In the genomic region with DNA sequence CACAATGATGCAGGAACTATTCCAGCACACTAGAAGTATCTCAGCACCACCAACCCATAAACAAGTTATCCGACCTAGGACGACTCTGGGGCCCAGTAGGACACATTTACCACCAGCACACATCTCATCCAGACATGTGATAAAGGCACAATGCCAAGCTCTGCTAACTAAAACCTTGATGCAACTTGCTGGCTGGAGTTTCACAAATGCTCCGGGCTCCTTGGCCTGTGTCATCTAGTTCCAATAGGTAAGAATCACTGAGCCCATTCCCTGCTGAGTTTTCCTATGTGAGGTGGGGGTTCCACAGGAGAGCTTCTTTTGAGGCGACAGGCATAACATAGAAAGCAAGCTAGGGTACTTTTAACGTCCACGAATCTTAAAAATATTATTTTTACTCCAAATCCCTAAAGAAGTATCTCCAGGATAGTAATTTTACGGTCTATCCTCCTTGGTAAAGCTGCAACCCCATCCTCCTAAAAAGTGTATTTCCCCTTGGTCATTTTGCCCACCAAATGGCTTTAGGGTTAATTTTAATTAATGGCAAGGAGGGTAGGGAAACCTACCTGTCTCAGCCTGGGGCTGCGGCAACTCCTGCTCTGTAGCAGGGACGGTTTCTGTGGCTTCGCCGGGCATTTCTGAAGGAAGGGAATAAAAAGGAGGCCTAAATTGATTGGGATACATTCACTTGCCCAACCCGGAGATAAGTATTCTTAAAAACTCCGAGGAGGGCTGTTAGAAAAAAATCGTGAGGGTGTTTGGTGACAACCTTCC, we compare ENCODE assay signal across 8 cellular contexts. TPM values are rescaled to one million over a fixed set of nuclear protein-coding genes. Genes with fewer than 3 reads are reported as not detected.
DNase-seq lines count a peak whose midpoint lies in the region; ATAC-seq lines count a peak whose summit lies in the region.

No MANE protein-coding gene starts in this region.

- H3K9ac ChIP-seq in BLaER1: peak overlapping the region; percentile 99
- peak overlapping the region; percentile 99 for H3K9ac ChIP-seq in HUES6 (ENCODE audit: low read length)

- H3K4me1 Mint-ChIP-seq in activated T-helper 17 cell treated with anti-CD3 and anti-CD28 coated beads, Interleukin-2, amount 50 U/mL, for 72 hours: peaks cover 44% of the 10 kb centered on the region

- no peaks in the 10 kb centered on the region for H3K27me3 ChIP-seq in BLaER1
- H3K27me3 ChIP-seq in HUES6 (ENCODE audit: control insufficient read depth, insufficient read depth, low read length): no peaks in the 10 kb centered on the region

- no peak for ATAC-seq in activated T-helper 17 cell treated with anti-CD3 and anti-CD28 coated beads, Interleukin-2, amount 50 U/mL, for 72 hours (replicated peaks)
- no peak for ATAC-seq in HG03139 (IDR thresholded peaks at IDR 0.05; ENCODE audit: unreplicated experiment)

- peaks cover 54% of the 10 kb centered on the region for H4K20me1 ChIP-seq in BLaER1

- no peaks in the 10 kb centered on the region for H3K9me3 Mint-ChIP-seq in activated T-helper 17 cell treated with anti-CD3 and anti-CD28 coated beads, Interleukin-2, amount 50 U/mL, for 72 hours

- no peaks in the 10 kb centered on the region for H3K9me3 ChIP-seq in BLaER1
- H3K9me3 ChIP-seq in HUES6 (ENCODE audit: control insufficient read depth, insufficient read depth, low read depth, low read length): no peaks in the 10 kb centered on the region

- H3K27me3 Mint-ChIP-seq in activated T-helper 17 cell treated with anti-CD3 and anti-CD28 coated beads, Interleukin-2, amount 50 U/mL, for 72 hours: no peaks in the 10 kb centered on the region

- H3K4me3 ChIP-seq in BLaER1 (peak overlapping the region; percentile 92), HUES6 (ENCODE audit: low read depth, low read length) (peak overlapping the region; percentile 92)

- H3K27ac Mint-ChIP-seq in activated T-helper 17 cell treated with anti-CD3 and anti-CD28 coated beads, Interleukin-2, amount 50 U/mL, for 72 hours: peak overlapping the region; percentile 98

- H3K36me3 ChIP-seq in BLaER1 (peaks cover 65% of the 10 kb centered on the region), HUES6 (ENCODE audit: control insufficient read depth, insufficient read depth, low read length) (peaks cover 71% of the 10 kb centered on the region)

- H3K36me3 Mint-ChIP-seq in activated T-helper 17 cell treated with anti-CD3 and anti-CD28 coated beads, Interleukin-2, amount 50 U/mL, for 72 hours (ENCODE audit: low read depth): peaks cover 84% of the 10 kb centered on the region

- H3K27ac ChIP-seq in BLaER1: peak overlapping the region; percentile 97
- H3K27ac ChIP-seq in HUES6 (ENCODE audit: low read depth, low read length): peak overlapping the region; percentile 97

- H3K4me3 Mint-ChIP-seq in activated T-helper 17 cell treated with anti-CD3 and anti-CD28 coated beads, Interleukin-2, amount 50 U/mL, for 72 hours: peak overlapping the region; percentile 97

- H3K4me1 ChIP-seq in BLaER1: peaks cover 59% of the 10 kb centered on the region
- H3K4me1 ChIP-seq in HUES6 (ENCODE audit: control insufficient read depth, insufficient read depth, low read length): peaks cover 31% of the 10 kb centered on the region

- peak overlapping the region; percentile 95 for H3K4me2 ChIP-seq in BLaER1

- DNase-seq in glomerular visceral epithelial cell (ENCODE audit: extremely low spot score) (peak; percentile 40), occipital lobe (lab: John Stamatoyannopoulos, UW) (peak; percentile 1), D341Med (ENCODE audit: low spot score) (no peak), NCI-H187 treated with DMSO at 0.1 percent for 48 hours (lab: John Stamatoyannopoulos, UW) (no peak)

RNA-seq across cellular contexts. Expression of gene NACA, which starts 1.0 kb away (rescaled TPM):
- 1,000 to 10,000 TPM in 1 of 2 donors, 100 to 1,000 TPM in 1; 869 to 1,019 TPM for total RNA-seq in activated T-helper 17 cell treated with anti-CD3 and anti-CD28 coated beads, Interleukin-2, amount 50 U/mL, for 72 hours
- total RNA-seq in occipital lobe: 1,394 TPM

RNA-seq across cellular contexts. Expression of gene PRIM1, which starts 28.0 kb away (rescaled TPM):
- total RNA-seq in activated T-helper 17 cell treated with anti-CD3 and anti-CD28 coated beads, Interleukin-2, amount 50 U/mL, for 72 hours: 10 to 100 TPM; 58.0 to 62.9 TPM
- total RNA-seq in occipital lobe: 32.8 TPM

RNA-seq across cellular contexts. Expression of gene PTGES3, which starts 36.0 kb away (rescaled TPM):
- total RNA-seq in activated T-helper 17 cell treated with anti-CD3 and anti-CD28 coated beads, Interleukin-2, amount 50 U/mL, for 72 hours: 100 to 1,000 TPM; 278 to 391 TPM
- 86.4 TPM for total RNA-seq in occipital lobe

RNA-seq across cellular contexts. Expression of gene HSD17B6, which starts 39.0 kb away (rescaled TPM):
- 1 to 10 TPM; 2.8 to 4.8 TPM for total RNA-seq in activated T-helper 17 cell treated with anti-CD3 and anti-CD28 coated beads, Interleukin-2, amount 50 U/mL, for 72 hours
- 1.2 TPM for total RNA-seq in occipital lobe

Comparison
In these comparisons a context has a peak if more than half of its experiments do, and no peak if none do; other contexts are left out.
1. DNase-seq: peak in glomerular visceral epithelial cell (single experiment) and occipital lobe (single experiment); none in D341Med (single experiment) and NCI-H187 treated with DMSO at 0.1 percent for 48 hours (single experiment).